In genomic region chr10:128035557-128035973, GRCh38 we compare ENCODE assay signal across 9 cellular contexts.
DNase-seq lines count a peak whose midpoint lies in the region; ATAC-seq, FAIRE-seq and TF ChIP-seq lines count a peak whose summit lies in the region.
"Had no signal": no experiment of that assay in that cellular context is flagged by ENCODE, and none has a peak within 500 bp of the region (broad histone marks: within the 10 kb centered on the region; RNA-seq: fewer than 3 reads in every experiment).

No MANE protein-coding gene starts in this region.

- no peaks in the 10 kb centered on the region for H3K36me3 ChIP-seq in DOHH2 (ENCODE audit: control insufficient read depth, low read length)

- H3F3A ChIP-seq in DOHH2 (ENCODE audit: control insufficient read depth, insufficient read depth) = no peaks in the 10 kb centered on the region

- no peaks in the 10 kb centered on the region for H3K9me3 Mint-ChIP-seq in activated naive CD8-positive, alpha-beta T cell treated with anti-CD3 and anti-CD28 coated beads, Interleukin-2, amount 10 ng/mL, durations not matched to agents 7 days and 5 days
- H3K9me3 Mint-ChIP-seq: stimulated activated naive CD8-positive, alpha-beta T cell treated with anti-CD3 and anti-CD28 coated beads, Interleukin-15, Interleukin-2, amounts not matched to agents 100 ng/mL and 50 ng/mL, for 24 hours had no signal

- H3K9me2 ChIP-seq in DOHH2 (replicated peaks; ENCODE audit: control insufficient read depth, low read length) = no peaks in the 10 kb centered on the region

- H3K79me2 ChIP-seq in DOHH2 (ENCODE audit: control insufficient read depth, low read length) = no peaks in the 10 kb centered on the region

- no peaks in the 10 kb centered on the region for H3K9me3 ChIP-seq in DOHH2 (ENCODE audit: control insufficient read depth, insufficient read depth, low read length)

- H3K4me2 ChIP-seq in DOHH2 (ENCODE audit: low read length) = no peak overlapping the region

- in situ Hi-C loops in SK-MEL-5 (cut with HindIII; ENCODE audit: low pct_unique_long_range_greater_than_20kb, low sequenced_read_pairs) = no loop called here

- peak; percentile 90 for TF ChIP-seq CTCF in DOHH2 (IDR thresholded peaks at IDR 0.05; ENCODE audit: low read depth, low read length, poor library complexity, severe bottlenecking)

- peaks cover 6% of the 10 kb centered on the region for H3K27me3 Mint-ChIP-seq in activated naive CD8-positive, alpha-beta T cell treated with anti-CD3 and anti-CD28 coated beads, Interleukin-2, amount 10 ng/mL, durations not matched to agents 7 days and 5 days
- H3K27me3 Mint-ChIP-seq: stimulated activated naive CD8-positive, alpha-beta T cell treated with anti-CD3 and anti-CD28 coated beads, Interleukin-15, Interleukin-2, amounts not matched to agents 100 ng/mL and 50 ng/mL, for 24 hours had no signal

- no peak overlapping the region for H3K27ac Mint-ChIP-seq in activated naive CD8-positive, alpha-beta T cell treated with anti-CD3 and anti-CD28 coated beads, Interleukin-2, amount 10 ng/mL, durations not matched to agents 7 days and 5 days
- H3K27ac Mint-ChIP-seq: stimulated activated naive CD8-positive, alpha-beta T cell treated with anti-CD3 and anti-CD28 coated beads, Interleukin-15, Interleukin-2, amounts not matched to agents 100 ng/mL and 50 ng/mL, for 24 hours had no signal

- no peak overlapping the region for H3K27ac ChIP-seq in DOHH2 (ENCODE audit: low read depth, low read length)

- H3K27me3 ChIP-seq in DOHH2 (ENCODE audit: control insufficient read depth, low read length) = no peaks in the 10 kb centered on the region

- peak; percentile 50 for ATAC-seq in HG02678 (IDR thresholded peaks at IDR 0.05; ENCODE audit: unreplicated experiment)
- no peak for ATAC-seq in activated naive CD8-positive, alpha-beta T cell treated with anti-CD3 and anti-CD28 coated beads, Interleukin-2, amount 10 ng/mL, durations not matched to agents 7 days and 5 days (ENCODE audit: low read depth)

- no peaks in the 10 kb centered on the region for H3K36me3 Mint-ChIP-seq in activated naive CD8-positive, alpha-beta T cell treated with anti-CD3 and anti-CD28 coated beads, Interleukin-2, amount 10 ng/mL, durations not matched to agents 7 days and 5 days

- FAIRE-seq in frontal cortex (lab: Jason Lieb, UNC) = no peak

- H3K4me1 ChIP-seq in DOHH2 (ENCODE audit: control insufficient read depth, low read length) = no peaks in the 10 kb centered on the region

- peaks cover 5% of the 10 kb centered on the region for H3K4me1 Mint-ChIP-seq in activated naive CD8-positive, alpha-beta T cell treated with anti-CD3 and anti-CD28 coated beads, Interleukin-2, amount 10 ng/mL, durations not matched to agents 7 days and 5 days

- no peaks in the 10 kb centered on the region for H4K20me1 ChIP-seq in DOHH2 (ENCODE audit: control insufficient read depth, insufficient read depth, low read depth, low read length)

- POLR2A ChIA-PET in activated naive CD8-positive, alpha-beta T cell treated with anti-CD3 and anti-CD28 coated beads, Interleukin-2, amount 10 ng/mL, durations not matched to agents 7 days and 5 days (lab: Charles Lee) = interaction anchor here (1.0 to 3.7 kb wide), 4 partner anchors 12 to 34 kb away, joined by 3 to 22 read pairs (median 6); no protein-coding TSS in a partner anchor

- DNase-seq in SK-MEL-5 (ENCODE audit: low read depth, low spot score) (peak; percentile 44), iPS DF 4.7 (ENCODE audit: extremely low read depth, low spot score) (peak; percentile 36), SIG-M5 treated with dmso at 0.1 percent for 504 hours (lab: John Stamatoyannopoulos, UW; ENCODE audit: unreplicated experiment) (no peak), frontal cortex (ENCODE audit: low spot score in 2 of 2) (no peak)
- peak; percentile 73 for DNase-seq in activated naive CD8-positive, alpha-beta T cell treated with anti-CD3 and anti-CD28 coated beads, Interleukin-2, amount 10 ng/mL, durations not matched to agents 7 days and 5 days
- DNase-seq in stimulated activated CD4-positive, alpha-beta T cell treated with anti-CD3 and anti-CD28 coated beads, Interleukin-2, amount 100 ng/mL, for 24 hours = peak; percentile 75

- H3K4me3 ChIP-seq in DOHH2 (ENCODE audit: low read length) = no peak overlapping the region

- no peak overlapping the region for H3K4me3 Mint-ChIP-seq in activated naive CD8-positive, alpha-beta T cell treated with anti-CD3 and anti-CD28 coated beads, Interleukin-2, amount 10 ng/mL, durations not matched to agents 7 days and 5 days
- H3K4me3 Mint-ChIP-seq: stimulated activated naive CD8-positive, alpha-beta T cell treated with anti-CD3 and anti-CD28 coated beads, Interleukin-15, Interleukin-2, amounts not matched to agents 100 ng/mL and 50 ng/mL, for 24 hours had no signal

Comparison
In these comparisons a context has a peak if more than half of its experiments do, and no peak if none do; other contexts are left out.
1. DNase-seq: peak in SK-MEL-5 (single experiment), activated naive CD8-positive, alpha-beta T cell treated with anti-CD3 and anti-CD28 coated beads, Interleukin-2, amount 10 ng/mL, durations not matched to agents 7 days and 5 days (single experiment), iPS DF 4.7 (single experiment) and stimulated activated CD4-positive, alpha-beta T cell treated with anti-CD3 and anti-CD28 coated beads, Interleukin-2, amount 100 ng/mL, for 24 hours (2 of 2); none in SIG-M5 treated with dmso at 0.1 percent for 504 hours (single experiment) and frontal cortex (0 of 2).